In genomic region chr12:104694711-104695110, GRCh38 we compare ENCODE assay signal across 13 cellular contexts.
DNase-seq lines count a peak whose midpoint lies in the region; TF ChIP-seq lines count a peak whose summit lies in the region.
"Had no signal": no experiment of that assay in that cellular context is flagged by ENCODE, and none has a peak within 500 bp of the region (broad histone marks: within the 10 kb centered on the region; RNA-seq: fewer than 3 reads in every experiment).

No MANE protein-coding gene starts in this region.

- H3K79me2 ChIP-seq in H9 (ENCODE audit: insufficient read depth, low read length) (no peaks in the 10 kb centered on the region), Karpas-422 (ENCODE audit: low read length) (no peaks in the 10 kb centered on the region)

- H3K4ac ChIP-seq in H9 (ENCODE audit: low read depth, low read length) = no peak overlapping the region

- peak overlapping the region; percentile 76 for H3K27ac Mint-ChIP-seq in activated CD4-positive, alpha-beta T cell treated with anti-CD3 and anti-CD28 coated beads, Interleukin-2, amount 10 ng/mL, durations not matched to agents 7 days and 5 days
- H3K27ac Mint-ChIP-seq in dendritic cell treated with granulocyte-macrophage colony-stimulating factor and Interleukin-4, amounts not matched to agents 40 ng/mL and 50 ng/mL, for 4 days = peak overlapping the region; percentile 72
- H3K27ac Mint-ChIP-seq in H9 = no peak overlapping the region

- H4K8ac ChIP-seq in H9 (replicated peaks; ENCODE audit: insufficient read length, low read depth, low read length) = no peak overlapping the region

- H3T11ph ChIP-seq in H9 (ENCODE audit: low read length) = no peak overlapping the region

- no peak for DNase-seq in activated CD4-positive, alpha-beta T cell treated with anti-CD3 and anti-CD28 coated beads, Interleukin-2, amount 10 ng/mL, durations not matched to agents 7 days and 5 days
- DNase-seq in activated CD4-positive, alpha-beta T cell treated with anti-CD3 and anti-CD28 coated beads, Interleukin-2, amount 50 U/mL, for 48 hours = no peak
- DNase-seq in M059J (ENCODE audit: low read depth) (peak; percentile 4), posterior vena cava (ENCODE audit: low spot score) (peak; percentile 86), NOMO-1 treated with dmso at 0.1 percent for 144 hours (lab: John Stamatoyannopoulos, UW; ENCODE audit: unreplicated experiment) (no peak), H9 (no peak), Karpas-422 (no peak)
- DNase-seq: ACHN, foreskin melanocyte, NCI-H1436, nucleus accumbens, PC-9 had no signal

- H4K20me1 ChIP-seq in H9 (ENCODE audit: control insufficient read depth, insufficient read depth, insufficient read length) (no peaks in the 10 kb centered on the region), Karpas-422 (ENCODE audit: insufficient read depth, low read depth, low read length) (no peaks in the 10 kb centered on the region)

- CTCF ChIA-PET in activated CD4-positive, alpha-beta T cell treated with anti-CD3 and anti-CD28 coated beads, Interleukin-2, amount 10 ng/mL, durations not matched to agents 7 days and 5 days (lab: Charles Lee) = interaction anchor here (0.8 to 2.1 kb wide), 6 partner anchors 10 to 39 kb away, joined by 3 to 5 read pairs (median 4); no protein-coding TSS in a partner anchor

- H3K4me2 ChIP-seq in H9 (ENCODE audit: insufficient read depth, insufficient read length, low read length) = no peak overlapping the region
- no peak overlapping the region for H3K4me2 ChIP-seq in Karpas-422 (ENCODE audit: low read depth, low read length, poor library complexity, severe bottlenecking)
- H3K4me2 ChIP-seq: PC-9 had no signal

- H2BK120ac ChIP-seq in H9 (ENCODE audit: low read depth, low read length, poor library complexity, severe bottlenecking) = no peak overlapping the region

- no peak overlapping the region for H2BK20ac ChIP-seq in H9 (ENCODE audit: low read depth, low read length, poor library complexity, severe bottlenecking)

- no peak overlapping the region for H3K4me3 ChIP-seq in Karpas-422 (ENCODE audit: low read length)
- H3K4me3 ChIP-seq: PC-9 had no signal

- H3K9me2 ChIP-seq in Karpas-422 (replicated peaks; ENCODE audit: insufficient read depth, low read length) = no peaks in the 10 kb centered on the region

- H4K5ac ChIP-seq in H9 (ENCODE audit: insufficient read length, low read depth, low read length) = no peak overlapping the region

- H3K4me1 ChIP-seq in H9 (ENCODE audit: insufficient read depth, low read length) = no peaks in the 10 kb centered on the region
- peaks cover 4% of the 10 kb centered on the region for H3K4me1 ChIP-seq in Karpas-422 (ENCODE audit: low read length)

- H3K56ac ChIP-seq in H9 (ENCODE audit: insufficient read length, low read depth, low read length) = no peak overlapping the region

- no peaks in the 10 kb centered on the region for H3K79me1 ChIP-seq in H9 (ENCODE audit: insufficient read depth, low read depth, low read length, poor library complexity, severe bottlenecking)

- H2AFZ ChIP-seq in H9 (ENCODE audit: low read length) (no peak overlapping the region), Karpas-422 (ENCODE audit: low read length) (no peak overlapping the region)
- H2AFZ ChIP-seq: PC-9 had no signal

- H3K36me3 ChIP-seq in Karpas-422 (ENCODE audit: insufficient read depth, low read length) = no peaks in the 10 kb centered on the region

- no peak for TF ChIP-seq CTCF in H9 (conservative IDR thresholded peaks at IDR 0.05)

- peaks cover 52% of the 10 kb centered on the region for H3K36me3 Mint-ChIP-seq in activated CD4-positive, alpha-beta T cell treated with anti-CD3 and anti-CD28 coated beads, Interleukin-2, amount 10 ng/mL, durations not matched to agents 7 days and 5 days (ENCODE audit: low read depth)
- peaks cover 47% of the 10 kb centered on the region for H3K36me3 Mint-ChIP-seq in dendritic cell treated with granulocyte-macrophage colony-stimulating factor and Interleukin-4, amounts not matched to agents 40 ng/mL and 50 ng/mL, for 4 days (ENCODE audit: low read depth)
- H3K36me3 Mint-ChIP-seq in H9 (ENCODE audit: insufficient read depth in 1 of 3, low read depth in 3 of 3) = peaks cover 7 to 11% (median 9%) of the 10 kb centered on the region in 3 experiments

- H3K4me1 Mint-ChIP-seq in activated CD4-positive, alpha-beta T cell treated with anti-CD3 and anti-CD28 coated beads, Interleukin-2, amount 10 ng/mL, durations not matched to agents 7 days and 5 days = peaks cover 78% of the 10 kb centered on the region
- H3K4me1 Mint-ChIP-seq in dendritic cell treated with granulocyte-macrophage colony-stimulating factor and Interleukin-4, amounts not matched to agents 40 ng/mL and 50 ng/mL, for 4 days (ENCODE audit: low read depth) = peaks cover 78% of the 10 kb centered on the region
- peaks cover 11 to 13% of the 10 kb centered on the region in 2 experiments for H3K4me1 Mint-ChIP-seq in H9

- no peak overlapping the region for H2BK12ac ChIP-seq in H9 (ENCODE audit: insufficient read length, low read depth, low read length)

- no peak overlapping the region for H3K14ac ChIP-seq in H9 (ENCODE audit: insufficient read depth, low read length)

- H3K9ac ChIP-seq in H9 (ENCODE audit: extremely low read depth, insufficient read length, low read length) (no peak overlapping the region), Karpas-422 (ENCODE audit: low read length) (no peak overlapping the region)

- H2BK15ac ChIP-seq in H9 (ENCODE audit: low read depth, low read length) = no peak overlapping the region

- POLR2A ChIA-PET in activated CD4-positive, alpha-beta T cell treated with anti-CD3 and anti-CD28 coated beads, Interleukin-2, amount 10 ng/mL, durations not matched to agents 7 days and 5 days (lab: Charles Lee) = no interaction called here

- no peak overlapping the region for H4K91ac ChIP-seq in H9 (ENCODE audit: insufficient read length, low read depth, low read length)

- H2BK5ac ChIP-seq in H9 (ENCODE audit: insufficient read length, low read length) = no peak overlapping the region

- H3K4me3 Mint-ChIP-seq in activated CD4-positive, alpha-beta T cell treated with anti-CD3 and anti-CD28 coated beads, Interleukin-2, amount 10 ng/mL, durations not matched to agents 7 days and 5 days = no peak overlapping the region
- no peak overlapping the region for H3K4me3 Mint-ChIP-seq in dendritic cell treated with granulocyte-macrophage colony-stimulating factor and Interleukin-4, amounts not matched to agents 40 ng/mL and 50 ng/mL, for 4 days
- H3K4me3 Mint-ChIP-seq in H9 = no peak overlapping the region

- no peaks in the 10 kb centered on the region for H3K9me3 ChIP-seq in H9 (ENCODE audit: control insufficient read depth, low read depth, low read length)
- no peaks in the 10 kb centered on the region for H3K9me3 ChIP-seq in Karpas-422 (ENCODE audit: low read length)

- no CpG with 5 or more reads among the region's 7 CpGs for WGBS in H9 (ENCODE audit: extremely low coverage, insufficient read length, low lambda C conversion rate)

- H3K27me3 Mint-ChIP-seq in activated CD4-positive, alpha-beta T cell treated with anti-CD3 and anti-CD28 coated beads, Interleukin-2, amount 10 ng/mL, durations not matched to agents 7 days and 5 days = no peaks in the 10 kb centered on the region
- no peaks in the 10 kb centered on the region for H3K27me3 Mint-ChIP-seq in dendritic cell treated with granulocyte-macrophage colony-stimulating factor and Interleukin-4, amounts not matched to agents 40 ng/mL and 50 ng/mL, for 4 days
- no peaks in the 10 kb centered on the region; the same call in 1 of the 2 replicates for H3K27me3 Mint-ChIP-seq in H9 (ENCODE audit: low read depth)

- H3K23me2 ChIP-seq in H9 (ENCODE audit: insufficient read length, low read depth, low read length, poor library complexity, severe bottlenecking) = no peaks in the 10 kb centered on the region

- H3K27ac ChIP-seq in H9 (ENCODE audit: insufficient read length, low read depth, low read length) (no peak overlapping the region), Karpas-422 (ENCODE audit: low read length) (no peak overlapping the region)
- H3K27ac ChIP-seq: PC-9 had no signal

- H3K27me3 ChIP-seq in H9 (ENCODE audit: insufficient read depth, low read length) (no peaks in the 10 kb centered on the region), Karpas-422 (ENCODE audit: low read length) (no peaks in the 10 kb centered on the region)

- no peak overlapping the region for H3K23ac ChIP-seq in H9 (ENCODE audit: insufficient read length, low read depth, low read length)

- H2AK5ac ChIP-seq in H9 (ENCODE audit: insufficient read length, low read length) = no peak overlapping the region

- peaks cover 6% of the 10 kb centered on the region for H3K9me3 Mint-ChIP-seq in activated CD4-positive, alpha-beta T cell treated with anti-CD3 and anti-CD28 coated beads, Interleukin-2, amount 10 ng/mL, durations not matched to agents 7 days and 5 days
- no peaks in the 10 kb centered on the region for H3K9me3 Mint-ChIP-seq in dendritic cell treated with granulocyte-macrophage colony-stimulating factor and Interleukin-4, amounts not matched to agents 40 ng/mL and 50 ng/mL, for 4 days
- H3K9me3 Mint-ChIP-seq in H9 = peaks cover 5 to 9% of the 10 kb centered on the region in 2 experiments

- no peak overlapping the region for H3K18ac ChIP-seq in H9 (ENCODE audit: insufficient read length, low read depth, low read length)

- intact Hi-C loops in dendritic cell treated with granulocyte-macrophage colony-stimulating factor and Interleukin-4, amounts not matched to agents 40 ng/mL and 50 ng/mL, for 4 days (cut with micrococcal nuclease) = no loop called here
- intact Hi-C loops in posterior vena cava (cut with DNase I) = no loop called here

Comparison
In these comparisons a context has a peak if more than half of its experiments do, and no peak if none do; other contexts are left out.
1. DNase-seq: peak in M059J (single experiment) and posterior vena cava (single experiment); none in activated CD4-positive, alpha-beta T cell treated with anti-CD3 and anti-CD28 coated beads, Interleukin-2, amount 10 ng/mL, durations not matched to agents 7 days and 5 days (single experiment), activated CD4-positive, alpha-beta T cell treated with anti-CD3 and anti-CD28 coated beads, Interleukin-2, amount 50 U/mL, for 48 hours (0 of 2), NOMO-1 treated with dmso at 0.1 percent for 144 hours (single experiment), H9 (single experiment) and Karpas-422 (single experiment).
2. H3K27ac Mint-ChIP-seq: peak in activated CD4-positive, alpha-beta T cell treated with anti-CD3 and anti-CD28 coated beads, Interleukin-2, amount 10 ng/mL, durations not matched to agents 7 days and 5 days (single experiment) and dendritic cell treated with granulocyte-macrophage colony-stimulating factor and Interleukin-4, amounts not matched to agents 40 ng/mL and 50 ng/mL, for 4 days (single experiment); none in H9 (0 of 3).